In genomic region chr13:66847541-66847940, GRCh38 we compare ENCODE assay signal across 36 cellular contexts.
"Had no signal": no experiment of that assay in that cellular context is flagged by ENCODE, and none has a peak within 500 bp of the region (broad histone marks: within the 10 kb centered on the region; RNA-seq: fewer than 3 reads in every experiment).

No MANE protein-coding gene starts in this region.

- H3K9ac ChIP-seq: KMS-11 had no signal

- H3K4me2 ChIP-seq: KMS-11 had no signal

- DNase-seq: Kasumi-1, MG63, MM.1S, MV-4-11, NCI-H1048, NCI-H1092, NCI-H1092 treated with DMSO at 0.1 percent for 48 hours, NCI-H1105, NCI-H1105 treated with DMSO at 0.1 percent for 48 hours, NCI-H1417, NCI-H1417 treated with DMSO at 0.1 percent for 48 hours, NCI-H1436, NCI-H1436 treated with DMSO at 0.1 percent for 48 hours, NCI-H146, NCI-H1694, NCI-H1694 treated with DMSO at 0.1 percent for 48 hours, NCI-H187, NCI-H187 treated with DMSO at 0.1 percent for 48 hours, NCI-H1930, NCI-H2029, NCI-H2029 treated with DMSO at 0.1 percent for 48 hours, NCI-H2081, NCI-H2081 treated with DMSO at 0.1 percent for 48 hours, NCI-H2107, NCI-H2171, NCI-H2171 treated with DMSO at 0.1 percent for 48 hours, NCI-H2227 treated with DMSO at 0.1 percent for 48 hours, NCI-H226, NCI-H345, NCI-H446, NCI-H446 treated with DMSO at 0.1 percent for 48 hours, NCI-H510A, NCI-H510A treated with DMSO at 0.1 percent for 48 hours, NCI-H524, NCI-H524 treated with DMSO at 0.1 percent for 48 hours had no signal

- H3K36me3 ChIP-seq: MG63 had no signal

- H3K27me3 ChIP-seq: MG63 had no signal

- H3K4me3 ChIP-seq: MG63 had no signal

- H3K9me3 ChIP-seq: MG63 had no signal

- H3K27ac ChIP-seq: KMS-11 had no signal
